In the genomic region with DNA sequence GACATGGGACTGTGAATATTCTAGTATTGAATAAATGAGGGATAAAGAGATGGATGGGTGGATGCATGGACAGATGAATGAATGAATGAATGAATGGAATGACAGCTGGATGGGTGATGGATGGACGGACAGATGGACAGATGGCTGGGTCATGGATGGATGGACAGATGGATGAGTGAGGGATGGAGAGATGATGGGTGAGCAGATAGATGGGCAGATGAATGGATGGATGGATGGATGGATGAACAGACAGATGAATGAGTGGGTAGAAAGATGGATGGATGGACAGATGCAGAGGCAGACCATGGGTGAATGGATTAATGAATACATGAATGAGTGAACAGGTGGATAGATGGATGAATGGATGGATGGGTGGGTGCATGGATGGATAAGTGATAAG, we compare ENCODE assay signal across 29 cellular contexts.
"Had no signal": no experiment of that assay in that cellular context is flagged by ENCODE, and none has a peak within 500 bp of the region (broad histone marks: within the 10 kb centered on the region; RNA-seq: fewer than 3 reads in every experiment).

No MANE protein-coding gene starts in this region.

- H3K9me3 ChIP-seq: adrenal gland, body of pancreas, esophagus squamous epithelium had no signal

- H3K36me3 ChIP-seq: adrenal gland had no signal

- H3K4me1 ChIP-seq: adrenal gland, body of pancreas, esophagus squamous epithelium had no signal

- H3K27ac ChIP-seq: adrenal gland, body of pancreas, esophagus squamous epithelium had no signal

- H3K4me3 ChIP-seq: adrenal gland, body of pancreas, esophagus squamous epithelium had no signal

- H3K27me3 ChIP-seq: adrenal gland, body of pancreas had no signal

- FAIRE-seq: colon had no signal

- DNase-seq: activated CD4-positive, alpha-beta memory T cell treated with anti-CD3 and anti-CD28 coated beads for 36 hours; activated CD4-positive, alpha-beta T cell treated with anti-CD3 and anti-CD28 coated beads for 36 hours; activated CD4-positive, alpha-beta T cell treated with anti-CD3 and anti-CD28 coated beads, Interleukin-2, amount 10 ng/mL, durations not matched to agents 24 days and 14 days; activated CD4-positive, CD25-positive, alpha-beta regulatory T cell; activated CD4-positive, CD25-positive, alpha-beta regulatory T cell treated with anti-CD3 and anti-CD28 coated beads, Interleukin-2, amount 50 U/mL, for 72 hours; activated CD8-positive, alpha-beta memory T cell treated with anti-CD3 and anti-CD28 coated beads, Interleukin-2, amount 50 U/mL, for 48 hours; activated gamma-delta T cell; activated naive CD4-positive, alpha-beta T cell; activated naive CD4-positive, alpha-beta T cell treated with anti-CD3 and anti-CD28 coated beads, Interleukin-2, amount 50 U/mL, for 16 hours; activated naive CD8-positive, alpha-beta T cell treated with anti-CD3 and anti-CD28 coated beads for 36 hours; activated naive CD8-positive, alpha-beta T cell treated with anti-CD3 and anti-CD28 coated beads, Interleukin-2, amount 50 U/mL, for 24 hours; activated T-cell treated with anti-CD3 and anti-CD28 coated beads for 4 hours; activated T-cell treated with anti-CD3 and anti-CD28 coated beads, Interleukin-2, amount 50 U/mL, for 24 hours; activated T-cell treated with anti-CD3 and anti-CD28 coated beads, Interleukin-2, amount 50 U/mL, for 72 hours; adrenal gland; amygdala; aorta; body of pancreas; caudate nucleus; cortex of kidney; dermis blood vessel endothelial cell; effector CD4-positive, alpha-beta T cell; effector memory CD8-positive, alpha-beta T cell; erythroblast; esophagus squamous epithelium; foreskin melanocyte; head of caudate nucleus; T-helper 2 cell had no signal

- ATAC-seq: activated CD4-positive, alpha-beta T cell treated with anti-CD3 and anti-CD28 coated beads for 36 hours; activated naive CD8-positive, alpha-beta T cell treated with anti-CD3 and anti-CD28 coated beads, Interleukin-2, amount 50 U/mL, for 24 hours; activated T-cell treated with anti-CD3 and anti-CD28 coated beads, Interleukin-2, amount 50 U/mL, for 72 hours; body of pancreas; effector memory CD8-positive, alpha-beta T cell had no signal
